In the genomic region with DNA sequence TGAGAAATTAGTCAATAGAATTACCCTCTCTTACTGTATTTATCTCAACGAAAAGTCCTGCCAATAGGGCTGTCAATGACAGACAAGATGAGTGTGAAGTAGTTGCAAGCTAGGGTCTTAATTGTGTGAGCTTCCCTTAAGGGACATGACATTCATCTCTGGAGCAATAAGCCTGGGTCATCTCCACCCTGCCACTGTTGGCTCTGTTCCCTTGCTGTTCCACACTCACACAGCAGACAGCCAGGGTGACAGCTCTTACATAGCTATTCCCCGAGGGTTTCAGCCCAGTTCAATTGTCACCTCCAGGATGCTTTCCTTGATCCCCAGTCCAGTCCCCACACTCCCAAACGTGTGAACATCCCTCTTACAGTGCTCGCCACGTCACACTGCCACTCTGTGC, we compare ENCODE assay signal across 16 cellular contexts.
"Had no signal": no experiment of that assay in that cellular context is flagged by ENCODE, and none has a peak within 500 bp of the region (broad histone marks: within the 10 kb centered on the region; RNA-seq: fewer than 3 reads in every experiment).

No MANE protein-coding gene starts in this region.

- H3K9me3 ChIP-seq: MG63, SJCRH30 had no signal

- H3K27me3 ChIP-seq: MG63, SJCRH30 had no signal

- H3K4me1 ChIP-seq: SJCRH30 had no signal

- ATAC-seq: SK-N-SH treated with all-trans-retinoic acid at 6 μM for 48 hours had no signal

- H3K36me3 ChIP-seq: MG63, SJCRH30 had no signal

- H3K27ac ChIP-seq: SJCRH30 had no signal

- DNase-seq: IMR-90, KG1, MG63, NCI-H1092, NCI-H1105 treated with DMSO at 0.1 percent for 48 hours, NCI-H1417 treated with DMSO at 0.1 percent for 48 hours, NCI-H1694, NCI-H187 treated with DMSO at 0.1 percent for 48 hours, NCI-H2029 treated with DMSO at 0.1 percent for 48 hours, NCI-H2171 treated with DMSO at 0.1 percent for 48 hours, NCI-H345, NCI-H446 treated with DMSO at 0.1 percent for 48 hours, NCI-H510A treated with DMSO at 0.1 percent for 48 hours, SHP77 treated with DMSO at 0.1 percent for 48 hours had no signal

- H3K4me3 ChIP-seq: MG63, SJCRH30 had no signal
